In genomic region chr6:33744001-33744848, GRCh38 we compare ENCODE assay signal across 8 cellular contexts. TPM values are rescaled to one million over a fixed set of nuclear protein-coding genes. Genes with fewer than 3 reads are reported as not detected.
DNase-seq lines count a peak whose midpoint lies in the region; ATAC-seq, FAIRE-seq and TF ChIP-seq lines count a peak whose summit lies in the region.

No MANE protein-coding gene starts in this region.

- TF ChIP-seq POLR2A in HepG2 (IDR thresholded peaks at IDR 0.05; ENCODE audit: insufficient read depth in 1 of 2, low read depth in 2 of 2, low read length in 2 of 2) = no peak

- H2AFZ ChIP-seq in HepG2 (ENCODE audit: low read length) = no peak overlapping the region

- BruUV-seq in HepG2 (replicated peaks; lab: Mats Ljungman, UMichigan) = no TSS peak

- H3K27me3 Mint-ChIP-seq in activated CD4-positive, alpha-beta T cell treated with anti-CD3 and anti-CD28 coated beads for 36 hours = no peaks in the 10 kb centered on the region

- 0 out of 4 replicates have a peak, but pooled peaks of 1 of the 2 experiments have one; percentile 9 for TF ChIP-seq EP300 in HepG2 (IDR thresholded peaks at IDR 0.05; ENCODE audit: low read depth in 2 of 2, low read length in 2 of 2)
- TF ChIP-seq EP300 in HepG2 (CRISPR knock-in tag; IDR thresholded peaks at IDR 0.05; ENCODE audit: borderline replicate concordance) = 0 out of 2 replicates have a peak, but pooled peaks have one; percentile 13

- FAIRE-seq in HepG2 (lab: Jason Lieb, UNC) = peak; percentile 100

- in situ Hi-C loops in ACHN (cut with HindIII; ENCODE audit: low pct_ligation_motif_present, low pct_unique_long_range_greater_than_20kb, low sequenced_read_pairs) = no loop called here
- in situ Hi-C loops in HepG2 (cut with HindIII; ENCODE audit: extremely low pct_ligation_motif_present, low pct_unique_long_range_greater_than_20kb) = no loop called here

- H4K20me1 ChIP-seq in HepG2 (ENCODE audit: insufficient read depth, low read length) = no peaks in the 10 kb centered on the region

- peaks cover 58% of the 10 kb centered on the region for H3K4me1 ChIP-seq in HepG2 (ENCODE audit: insufficient read depth, low read length)

- POLR2A ChIA-PET in activated CD4-positive, alpha-beta T cell treated with anti-CD3 and anti-CD28 coated beads for 36 hours (lab: Charles Lee) = no interaction called here
- POLR2A ChIA-PET in HepG2 (lab: Yijun Ruan, JAX) = interaction anchor here (1.2 to 4.6 kb wide), 3 partner anchors 16 to 136 kb away, joined by 3 to 48 read pairs (median 34); partner anchors contain the start of gene UQCC2

- WGBS in HepG2 (ENCODE audit: low lambda C conversion rate) = 3% methylated on average over 11 of the region's 11 CpGs

- no peaks in the 10 kb centered on the region for H3K4me1 Mint-ChIP-seq in activated CD4-positive, alpha-beta T cell treated with anti-CD3 and anti-CD28 coated beads for 36 hours

- H3K36me3 Mint-ChIP-seq in activated CD4-positive, alpha-beta T cell treated with anti-CD3 and anti-CD28 coated beads for 36 hours (ENCODE audit: low read depth) = no peaks in the 10 kb centered on the region

- DNase-seq in ACHN (peak; percentile 63), H7 (peak; percentile 94), NCI-H510A treated with DMSO at 0.1 percent for 48 hours (lab: John Stamatoyannopoulos, UW) (peak; percentile 100), coronary artery (ENCODE audit: low spot score) (no peak), HepG2 (ENCODE audit: low spot score) (peak; percentile 78)
- peak; percentile 85 for DNase-seq in activated CD4-positive, alpha-beta T cell treated with anti-CD3 and anti-CD28 coated beads for 36 hours
- peak; percentile 71 for DNase-seq in stimulated activated CD4-positive, alpha-beta T cell treated with anti-CD3 and anti-CD28 coated beads, Interleukin-4, amount 100 ng/mL, for 1 hour

- H3K9me3 Mint-ChIP-seq in activated CD4-positive, alpha-beta T cell treated with anti-CD3 and anti-CD28 coated beads for 36 hours (ENCODE audit: low read depth) = no peaks in the 10 kb centered on the region

- no peaks in the 10 kb centered on the region for H3K79me2 ChIP-seq in HepG2 (ENCODE audit: insufficient read depth, low read length)

- intact Hi-C loops in activated CD4-positive, alpha-beta T cell treated with anti-CD3 and anti-CD28 coated beads for 36 hours (cut with DNase I, micrococcal nuclease) = loop anchor here (1.0 to 10.0 kb wide), 5 partner anchors 18 to 411 kb away; partner anchors contain the start of gene UQCC2 (in 1 of the 2)
- intact Hi-C loops in HepG2 (cut with micrococcal nuclease; ENCODE audit: unreplicated experiment) = loop anchor here (1.0 to 2.0 kb wide), 3 partner anchors 18 to 155 kb away; partner anchors contain the start of gene UQCC2

- CTCF ChIA-PET in activated CD4-positive, alpha-beta T cell treated with anti-CD3 and anti-CD28 coated beads for 36 hours (lab: Charles Lee) = interaction anchor here (0.6 to 5.2 kb wide), 13 partner anchors 26 to 515 kb away, joined by 3 to 29 read pairs (median 4); partner anchors contain the start of genes KIFC1 and UQCC2
- CTCF ChIA-PET in HepG2 (lab: Yijun Ruan, JAX; ENCODE audit: low intra/inter-chr PET ratio, low total read pairs) = interaction anchor here (0.8 to 5.7 kb wide), 6 partner anchors 10 to 410 kb away, joined by 3 to 77 read pairs (median 3); partner anchors contain the start of gene LEMD2

- TF ChIP-seq CTCF in coronary artery (IDR thresholded peaks at IDR 0.05) (peak; percentile 73), HepG2 (CRISPR knock-in tag; IDR thresholded peaks at IDR 0.05) (peak; percentile 98)

- H3K4me2 ChIP-seq in HepG2 (ENCODE audit: low read depth, low read length) = peak overlapping the region; percentile 59

- no peak overlapping the region for H3K4me3 Mint-ChIP-seq in activated CD4-positive, alpha-beta T cell treated with anti-CD3 and anti-CD28 coated beads for 36 hours

- no peak overlapping the region for H3K4me3 ChIP-seq in H7 (ENCODE audit: insufficient read depth, low read depth, low read length)
- H3K4me3 ChIP-seq in coronary artery = peak overlapping the region; percentile 45
- 0 out of 6 replicates have a peak overlapping the region, but pooled peaks of 1 of the 3 experiments have one; percentile 15 for H3K4me3 ChIP-seq in HepG2 (replicated peaks in 1 of 3; ENCODE audit: insufficient read depth in 1 of 3, low read depth in 2 of 3, low read length in 3 of 3)

- H3K36me3 ChIP-seq in H7 (replicated peaks; ENCODE audit: control insufficient read depth, insufficient read depth, low read length) (no peaks in the 10 kb centered on the region), HepG2 (replicated peaks in 1 of 2; ENCODE audit: control insufficient read depth in 1 of 2, insufficient read depth in 2 of 2, low read length in 2 of 2) (no peaks in the 10 kb centered on the region)

- H3K27me3 ChIP-seq in H7 (ENCODE audit: control insufficient read depth, insufficient read depth, low read length) (no peaks in the 10 kb centered on the region; the same call in 1 of the 2 replicates), HepG2 (ENCODE audit: control insufficient read depth in 1 of 2, insufficient read depth in 2 of 2, low read length in 2 of 2) (peaks cover 4 to 38% of the 10 kb centered on the region in 2 experiments; a peak in 4 of 5 replicates)

- no peak overlapping the region for H3K27ac Mint-ChIP-seq in activated CD4-positive, alpha-beta T cell treated with anti-CD3 and anti-CD28 coated beads for 36 hours

- H3K27ac ChIP-seq in coronary artery = peak overlapping the region in 1 of 2 donors; percentile 90
- H3K27ac ChIP-seq in HepG2 (ENCODE audit: extremely low read length, insufficient read depth, low read length) = no peak overlapping the region

- peak; percentile 87 for TF ChIP-seq RAD21 in HepG2 (CRISPR knock-in tag; IDR thresholded peaks at IDR 0.05)

- no peaks in the 10 kb centered on the region for H3K9me3 ChIP-seq in HepG2 (ENCODE audit: low read length)

- peak; percentile 89 for ATAC-seq in activated CD4-positive, alpha-beta T cell treated with anti-CD3 and anti-CD28 coated beads for 36 hours
- ATAC-seq in HepG2 = peak; percentile 73
- no peak for ATAC-seq in HG02678 (IDR thresholded peaks at IDR 0.05; ENCODE audit: unreplicated experiment)

- H3K9ac ChIP-seq in HepG2 (ENCODE audit: insufficient read depth, low read depth, low read length) = no peak overlapping the region

RNA-seq across cellular contexts. Expression of gene IP6K3, which starts 2.5 kb away (rescaled TPM):
- total RNA-seq in H7 (2014; rRNA removed; shearing (Covaris generic)) = 0.07 TPM in 1 of 2 replicates, not detected in the other
- total RNA-seq in activated CD4-positive, alpha-beta T cell treated with anti-CD3 and anti-CD28 coated beads for 36 hours = not detected
- 0.11 and 0.44 TPM in 2 replicates for total RNA-seq in HepG2 (2016; rRNA removed; fragmentation: Illumina TruSeq; extraction: Trizol)
- 0.18 and 0.40 TPM in 2 replicates for total RNA-seq in HepG2 (2016; cell fraction: cytosol; rRNA removed; fragmentation: Illumina TruSeq; extraction: Trizol; ENCODE audit: low read depth)
- total RNA-seq in HepG2 (2016; cell fraction: insoluble cytoplasmic fraction; rRNA removed; fragmentation: Illumina TruSeq; extraction: Trizol) = 0.28 and 0.52 TPM in 2 replicates
- 0.17 TPM in 1 of 2 replicates, not detected in the other for total RNA-seq in HepG2 (2016; cell fraction: membrane; rRNA removed; fragmentation: Illumina TruSeq; extraction: Trizol)
- 0.53 TPM in 2 replicates for total RNA-seq in HepG2 (2016; cell fraction: nucleus; rRNA removed; fragmentation: Illumina TruSeq; extraction: Trizol)
- polyA plus RNA-seq in HepG2 (2011; rRNA removed) = 0.18 and 0.48 TPM in 2 replicates
- 0.16 and 0.22 TPM in 2 replicates for polyA plus RNA-seq in HepG2 (2011; cell fraction: cytosol; rRNA removed)
- 0.63 and 0.76 TPM in 2 replicates for polyA plus RNA-seq in HepG2 (2011; cell fraction: nucleus; rRNA removed)
- polyA plus RNA-seq in HepG2 (2012) = 0.13 TPM in 1 of 2 replicates, not detected in the other
- polyA plus RNA-seq in HepG2 (2016; cell fraction: cytosol; fragmentation: Illumina TruSeq; extraction: Trizol; ENCODE audit: low read depth) = 0.20 and 0.21 TPM in 2 replicates
- polyA plus RNA-seq in HepG2 (2016; cell fraction: insoluble cytoplasmic fraction; fragmentation: Illumina TruSeq; extraction: Trizol; ENCODE audit: low read depth) = 0.20 and 0.22 TPM in 2 replicates
- 0.86 TPM in 1 of 2 replicates, not detected in the other for polyA plus RNA-seq in HepG2 (2016; cell fraction: membrane; fragmentation: Illumina TruSeq; extraction: Trizol; ENCODE audit: low read depth)
- polyA plus RNA-seq in HepG2 (2016; cell fraction: nucleus; fragmentation: Illumina TruSeq; extraction: Trizol; ENCODE audit: insufficient read depth, low read depth) = 0.40 and 0.75 TPM in 2 replicates
- 0.18 TPM in 1 of 2 replicates, not detected in the other for polyA minus RNA-seq in HepG2 (2011; rRNA and poly(A)+ RNA removed; ENCODE audit: low replicate concordance)
- 0.30 TPM in 1 of 2 replicates, not detected in the other for polyA minus RNA-seq in HepG2 (2011; cell fraction: cytosol; rRNA and poly(A)+ RNA removed)
- polyA minus RNA-seq in HepG2 (2011; cell fraction: nucleus; rRNA and poly(A)+ RNA removed) = 0.62 TPM in 1 of 2 replicates, not detected in the other

RNA-seq across cellular contexts. Expression of gene UQCC2, which starts 32.7 kb away (rescaled TPM):
- 67.1 and 93.6 TPM in 2 replicates for total RNA-seq in H7 (2014; rRNA removed; shearing (Covaris generic))
- 100 to 1,000 TPM; 141 to 147 TPM for total RNA-seq in activated CD4-positive, alpha-beta T cell treated with anti-CD3 and anti-CD28 coated beads for 36 hours
- 238 and 273 TPM in 2 replicates for total RNA-seq in HepG2 (2016; rRNA removed; fragmentation: Illumina TruSeq; extraction: Trizol)
- 120 and 154 TPM in 2 replicates for total RNA-seq in HepG2 (2016; cell fraction: cytosol; rRNA removed; fragmentation: Illumina TruSeq; extraction: Trizol; ENCODE audit: low read depth)
- 223 and 303 TPM in 2 replicates for total RNA-seq in HepG2 (2016; cell fraction: insoluble cytoplasmic fraction; rRNA removed; fragmentation: Illumina TruSeq; extraction: Trizol)
- total RNA-seq in HepG2 (2016; cell fraction: membrane; rRNA removed; fragmentation: Illumina TruSeq; extraction: Trizol) = 160 and 207 TPM in 2 replicates
- 53.9 and 66.5 TPM in 2 replicates for total RNA-seq in HepG2 (2016; cell fraction: nucleus; rRNA removed; fragmentation: Illumina TruSeq; extraction: Trizol)
- 82.4 and 83.3 TPM in 2 replicates for polyA plus RNA-seq in HepG2 (2011; rRNA removed)
- polyA plus RNA-seq in HepG2 (2011; cell fraction: cytosol; rRNA removed) = 43.2 and 56.5 TPM in 2 replicates
- 25.4 and 25.6 TPM in 2 replicates for polyA plus RNA-seq in HepG2 (2011; cell fraction: nucleus; rRNA removed)
- 134 and 138 TPM in 2 replicates for polyA plus RNA-seq in HepG2 (2012)
- polyA plus RNA-seq in HepG2 (2016; cell fraction: cytosol; fragmentation: Illumina TruSeq; extraction: Trizol; ENCODE audit: low read depth) = 161 and 200 TPM in 2 replicates
- 261 and 288 TPM in 2 replicates for polyA plus RNA-seq in HepG2 (2016; cell fraction: insoluble cytoplasmic fraction; fragmentation: Illumina TruSeq; extraction: Trizol; ENCODE audit: low read depth)
- polyA plus RNA-seq in HepG2 (2016; cell fraction: membrane; fragmentation: Illumina TruSeq; extraction: Trizol; ENCODE audit: low read depth) = 151 and 202 TPM in 2 replicates
- 129 and 150 TPM in 2 replicates for polyA plus RNA-seq in HepG2 (2016; cell fraction: nucleus; fragmentation: Illumina TruSeq; extraction: Trizol; ENCODE audit: insufficient read depth, low read depth)
- polyA minus RNA-seq in HepG2 (2011; rRNA and poly(A)+ RNA removed; ENCODE audit: low replicate concordance) = 13.1 and 30.2 TPM in 2 replicates
- 12.8 and 21.1 TPM in 2 replicates for polyA minus RNA-seq in HepG2 (2011; cell fraction: cytosol; rRNA and poly(A)+ RNA removed)
- polyA minus RNA-seq in HepG2 (2011; cell fraction: nucleus; rRNA and poly(A)+ RNA removed) = 17.4 and 19.8 TPM in 2 replicates

RNA-seq across cellular contexts. Expression of gene LEMD2, which starts 44.7 kb away (rescaled TPM):
- 74.6 and 79.6 TPM in 2 replicates for total RNA-seq in H7 (2014; rRNA removed; shearing (Covaris generic))
- 10 to 100 TPM; 55.2 to 61.5 TPM for total RNA-seq in activated CD4-positive, alpha-beta T cell treated with anti-CD3 and anti-CD28 coated beads for 36 hours
- total RNA-seq in HepG2 (2016; rRNA removed; fragmentation: Illumina TruSeq; extraction: Trizol) = 17.9 and 45.2 TPM in 2 replicates
- total RNA-seq in HepG2 (2016; cell fraction: cytosol; rRNA removed; fragmentation: Illumina TruSeq; extraction: Trizol; ENCODE audit: low read depth) = 14.2 and 15.8 TPM in 2 replicates
- 16.3 and 48.1 TPM in 2 replicates for total RNA-seq in HepG2 (2016; cell fraction: insoluble cytoplasmic fraction; rRNA removed; fragmentation: Illumina TruSeq; extraction: Trizol)
- 19.9 and 22.2 TPM in 2 replicates for total RNA-seq in HepG2 (2016; cell fraction: membrane; rRNA removed; fragmentation: Illumina TruSeq; extraction: Trizol)
- total RNA-seq in HepG2 (2016; cell fraction: nucleus; rRNA removed; fragmentation: Illumina TruSeq; extraction: Trizol) = 44.0 and 55.5 TPM in 2 replicates
- 62.9 and 76.2 TPM in 2 replicates for polyA plus RNA-seq in HepG2 (2011; rRNA removed)
- polyA plus RNA-seq in HepG2 (2011; cell fraction: cytosol; rRNA removed) = 45.0 and 49.7 TPM in 2 replicates
- polyA plus RNA-seq in HepG2 (2011; cell fraction: nucleus; rRNA removed) = 115 and 140 TPM in 2 replicates
- 46.9 and 65.3 TPM in 2 replicates for polyA plus RNA-seq in HepG2 (2012)
- polyA plus RNA-seq in HepG2 (2016; cell fraction: cytosol; fragmentation: Illumina TruSeq; extraction: Trizol; ENCODE audit: low read depth) = 6.6 and 7.4 TPM in 2 replicates
- 14.0 and 18.6 TPM in 2 replicates for polyA plus RNA-seq in HepG2 (2016; cell fraction: insoluble cytoplasmic fraction; fragmentation: Illumina TruSeq; extraction: Trizol; ENCODE audit: low read depth)
- 12.6 and 12.8 TPM in 2 replicates for polyA plus RNA-seq in HepG2 (2016; cell fraction: membrane; fragmentation: Illumina TruSeq; extraction: Trizol; ENCODE audit: low read depth)
- polyA plus RNA-seq in HepG2 (2016; cell fraction: nucleus; fragmentation: Illumina TruSeq; extraction: Trizol; ENCODE audit: insufficient read depth, low read depth) = 87.5 and 97.1 TPM in 2 replicates
- polyA minus RNA-seq in HepG2 (2011; rRNA and poly(A)+ RNA removed; ENCODE audit: low replicate concordance) = 43.4 and 90.0 TPM in 2 replicates
- polyA minus RNA-seq in HepG2 (2011; cell fraction: cytosol; rRNA and poly(A)+ RNA removed) = 30.7 and 35.8 TPM in 2 replicates
- 80.9 and 103 TPM in 2 replicates for polyA minus RNA-seq in HepG2 (2011; cell fraction: nucleus; rRNA and poly(A)+ RNA removed)

RNA-seq across cellular contexts. Expression of gene MLN, which starts 59.6 kb away (rescaled TPM):
- not detected in 2 replicates for total RNA-seq in H7 (2014; rRNA removed; shearing (Covaris generic))
- total RNA-seq in activated CD4-positive, alpha-beta T cell treated with anti-CD3 and anti-CD28 coated beads for 36 hours = not detected
- total RNA-seq in HepG2 (2016; rRNA removed; fragmentation: Illumina TruSeq; extraction: Trizol) = not detected in 2 replicates
- not detected in 2 replicates for total RNA-seq in HepG2 (2016; cell fraction: cytosol; rRNA removed; fragmentation: Illumina TruSeq; extraction: Trizol; ENCODE audit: low read depth)
- not detected in 2 replicates for total RNA-seq in HepG2 (2016; cell fraction: insoluble cytoplasmic fraction; rRNA removed; fragmentation: Illumina TruSeq; extraction: Trizol)
- total RNA-seq in HepG2 (2016; cell fraction: membrane; rRNA removed; fragmentation: Illumina TruSeq; extraction: Trizol) = not detected in 2 replicates
- not detected in 2 replicates for total RNA-seq in HepG2 (2016; cell fraction: nucleus; rRNA removed; fragmentation: Illumina TruSeq; extraction: Trizol)
- polyA plus RNA-seq in HepG2 (2011; rRNA removed) = not detected in 2 replicates
- polyA plus RNA-seq in HepG2 (2011; cell fraction: cytosol; rRNA removed) = not detected in 2 replicates
- not detected in 2 replicates for polyA plus RNA-seq in HepG2 (2011; cell fraction: nucleus; rRNA removed)
- not detected in 2 replicates for polyA plus RNA-seq in HepG2 (2012)
- polyA plus RNA-seq in HepG2 (2016; cell fraction: cytosol; fragmentation: Illumina TruSeq; extraction: Trizol; ENCODE audit: low read depth) = not detected in 2 replicates
- polyA plus RNA-seq in HepG2 (2016; cell fraction: insoluble cytoplasmic fraction; fragmentation: Illumina TruSeq; extraction: Trizol; ENCODE audit: low read depth) = not detected in 2 replicates
- not detected in 2 replicates for polyA plus RNA-seq in HepG2 (2016; cell fraction: membrane; fragmentation: Illumina TruSeq; extraction: Trizol; ENCODE audit: low read depth)
- polyA plus RNA-seq in HepG2 (2016; cell fraction: nucleus; fragmentation: Illumina TruSeq; extraction: Trizol; ENCODE audit: insufficient read depth, low read depth) = not detected in 2 replicates
- polyA minus RNA-seq in HepG2 (2011; rRNA and poly(A)+ RNA removed; ENCODE audit: low replicate concordance) = not detected in 2 replicates
- polyA minus RNA-seq in HepG2 (2011; cell fraction: cytosol; rRNA and poly(A)+ RNA removed) = not detected in 2 replicates
- polyA minus RNA-seq in HepG2 (2011; cell fraction: nucleus; rRNA and poly(A)+ RNA removed) = not detected in 2 replicates
